Comparison of ENCODE assay signal across 10 cellular contexts in the genomic region with DNA sequence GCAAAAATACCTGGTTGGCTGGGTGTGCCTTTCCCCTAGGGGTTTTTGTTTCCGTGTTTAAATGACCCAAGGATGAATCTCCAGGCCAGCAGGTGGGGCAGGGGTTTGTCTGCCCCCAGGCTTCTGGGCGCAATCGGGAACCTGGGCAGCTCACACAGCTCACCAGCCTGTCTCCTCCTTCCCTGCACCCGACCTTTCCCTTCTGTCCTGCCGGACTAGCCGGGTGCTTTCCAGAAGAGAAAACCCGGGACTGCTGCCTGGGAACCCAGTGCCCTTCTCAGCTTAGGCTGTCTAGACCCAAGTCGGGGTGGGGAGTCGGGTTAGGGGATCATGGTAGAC.
DNase-seq lines count a peak whose midpoint lies in the region; ATAC-seq and TF ChIP-seq lines count a peak whose summit lies in the region.
"Had no signal": no experiment of that assay in that cellular context is flagged by ENCODE, and none has a peak within 500 bp of the region (broad histone marks: within the 10 kb centered on the region; RNA-seq: fewer than 3 reads in every experiment).

No MANE protein-coding gene starts in this region.

- TF ChIP-seq CTCF in BJ (IDR thresholded peaks at IDR 0.05; ENCODE audit: insufficient read depth, low read depth, low read length) = 0 out of 2 replicates have a peak, but pooled peaks have one; percentile 2
- TF ChIP-seq CTCF in astrocyte of the cerebellum (IDR thresholded peaks at IDR 0.05; ENCODE audit: low read depth, low read length, missing control alignments) = no peak
- TF ChIP-seq CTCF in osteocyte (IDR thresholded peaks at IDR 0.05) = no peak
- no peak for TF ChIP-seq CTCF in GM10248 (IDR thresholded peaks at IDR 0.05; ENCODE audit: control extremely low read depth, extremely low read depth, low read depth, missing control alignments)

- CTCF ChIA-PET in BJ (lab: Yijun Ruan, JAX) (interaction anchor here (0.8 to 2.7 kb wide), 11 partner anchors 8 to 258 kb away, joined by 3 to 11 read pairs (median 4); no protein-coding TSS in a partner anchor), GM10248 (lab: Yijun Ruan, JAX) (interaction anchor here (1.3 to 1.4 kb wide), 2 partner anchors 9 to 11 kb away, joined by 4 to 6 read pairs; no protein-coding TSS in a partner anchor)

- peak overlapping the region; percentile 30 for H3K4me3 ChIP-seq in BJ (ENCODE audit: low read depth, low read length)
- peak overlapping the region; percentile 16 for H3K4me3 ChIP-seq in astrocyte of the cerebellum (ENCODE audit: low read depth, low read length)

- POLR2A ChIA-PET in BJ (lab: Charles Lee) (no interaction called here), GM10248 (lab: Yijun Ruan, JAX) (no interaction called here)

- no peaks in the 10 kb centered on the region for H3K27me3 Mint-ChIP-seq in osteocyte (ENCODE audit: unreplicated experiment)

- in situ Hi-C loops in astrocyte of the cerebellum (cut with HindIII; ENCODE audit: low sequenced_read_pairs) = no loop called here

- H3K36me3 ChIP-seq in BJ (ENCODE audit: control insufficient read depth, insufficient read depth, low read length) = no peaks in the 10 kb centered on the region; the same call in 1 of the 2 replicates

- H3K9me3 Mint-ChIP-seq in osteocyte (ENCODE audit: unreplicated experiment) = no peaks in the 10 kb centered on the region

- peak overlapping the region; percentile 55 for H3K4me3 Mint-ChIP-seq in osteocyte (ENCODE audit: unreplicated experiment)

- H3K36me3 Mint-ChIP-seq in osteocyte (ENCODE audit: unreplicated experiment) = no peaks in the 10 kb centered on the region

- H3K27me3 ChIP-seq in BJ (ENCODE audit: control insufficient read depth, insufficient read depth, low read length) = no peaks in the 10 kb centered on the region

- no peak for DNase-seq in BJ (ENCODE audit: low read depth)
- no peak for DNase-seq in astrocyte of the cerebellum (ENCODE audit: low read depth)
- peak; percentile 61 for DNase-seq in hepatic stellate cell (ENCODE audit: low spot score)
- no peak for DNase-seq in osteocyte (ENCODE audit: extremely low spot score, unreplicated experiment)
- DNase-seq in GM10248 (ENCODE audit: extremely low spot score) = no peak
- no peak for DNase-seq in Kasumi-1 (lab: John Stamatoyannopoulos, UW)
- no peak for DNase-seq in NAMALWA (ENCODE audit: low spot score)
- DNase-seq: activated CD4-positive, alpha-beta T cell treated with anti-CD3 and anti-CD28 coated beads for 1 hour; effector CD4-positive, alpha-beta T cell had no signal

- H3K27ac Mint-ChIP-seq in osteocyte (ENCODE audit: unreplicated experiment) = peak overlapping the region; percentile 85

- ATAC-seq in GM18870 (IDR thresholded peaks at IDR 0.05; ENCODE audit: unreplicated experiment) = no peak

- peaks cover 76% of the 10 kb centered on the region for H3K4me1 Mint-ChIP-seq in osteocyte (ENCODE audit: unreplicated experiment)
